In genomic region chr13:30466841-30467252, GRCh38 we compare ENCODE assay signal across 1 cellular context.
TF ChIP-seq lines count a peak whose summit lies in the region.

No MANE protein-coding gene starts in this region.

TF ChIP-seq in H1, 55 proteins besides CTCF, POLR2A, EP300 and RAD21 (continued from another document):
- TF ChIP-seq ATF2 (IDR thresholded peaks at IDR 0.05; ENCODE audit: low read length) = no peak
- TF ChIP-seq SUZ12 (IDR thresholded peaks at IDR 0.05; ENCODE audit: low read length) = no peak
- no peak for TF ChIP-seq MAFK (IDR thresholded peaks at IDR 0.05; ENCODE audit: low read depth, low read length)
- TF ChIP-seq RNF2 (IDR thresholded peaks at IDR 0.05; ENCODE audit: borderline replicate concordance, low read depth, low read length, missing control alignments, poor library complexity, severe bottlenecking) = no peak
- no peak for TF ChIP-seq CHD2 (IDR thresholded peaks at IDR 0.05; ENCODE audit: low read length)
- no peak for TF ChIP-seq TEAD4 (IDR thresholded peaks at IDR 0.05; ENCODE audit: low read depth, low read length)
- TF ChIP-seq KDM4A (IDR thresholded peaks at IDR 0.05; ENCODE audit: low read depth, low read length, severe bottlenecking) = no peak
- no peak for TF ChIP-seq SP2 (IDR thresholded peaks at IDR 0.05; ENCODE audit: low read length)
